In the genomic region with DNA sequence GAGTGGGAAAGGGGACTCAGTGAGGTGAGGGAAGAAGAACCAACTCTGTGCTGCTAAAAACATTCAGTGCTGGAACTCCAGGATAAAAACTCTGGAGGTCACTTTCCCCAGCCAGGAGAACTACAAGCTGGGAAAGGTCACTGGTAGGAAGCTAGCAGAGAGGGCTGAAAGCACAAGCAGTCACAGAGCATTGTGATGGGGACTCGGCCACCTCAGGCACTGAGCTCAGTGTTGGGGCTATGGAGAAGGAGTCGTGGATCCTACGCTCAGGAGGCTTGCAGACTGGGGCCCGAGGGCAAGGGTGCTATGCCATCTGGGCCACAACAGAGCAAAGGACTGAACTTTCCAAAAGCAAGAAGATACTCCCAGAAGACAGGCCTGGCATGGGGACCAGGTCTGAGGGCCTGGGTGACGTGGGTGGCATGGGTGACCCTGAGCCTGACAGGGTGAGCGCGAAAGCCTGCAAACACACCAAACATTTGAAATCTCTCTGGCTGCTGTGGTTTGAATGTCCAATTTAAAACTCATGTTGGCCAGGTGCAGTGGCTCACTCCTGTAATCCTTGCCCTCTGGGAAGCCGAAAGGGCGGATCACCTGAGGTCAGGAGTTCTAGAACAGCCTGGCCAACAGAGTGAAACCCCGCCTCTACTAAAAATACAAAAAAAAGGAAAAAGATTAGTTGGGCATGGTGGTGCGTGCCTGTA, we compare ENCODE assay signal across 1 cellular context.
TF ChIP-seq lines count a peak whose summit lies in the region.

No MANE protein-coding gene starts in this region.

TF ChIP-seq in HepG2, 621 proteins besides CTCF, POLR2A, EP300 and RAD21 (continued from another document):
- TF ChIP-seq, protein P1, sequence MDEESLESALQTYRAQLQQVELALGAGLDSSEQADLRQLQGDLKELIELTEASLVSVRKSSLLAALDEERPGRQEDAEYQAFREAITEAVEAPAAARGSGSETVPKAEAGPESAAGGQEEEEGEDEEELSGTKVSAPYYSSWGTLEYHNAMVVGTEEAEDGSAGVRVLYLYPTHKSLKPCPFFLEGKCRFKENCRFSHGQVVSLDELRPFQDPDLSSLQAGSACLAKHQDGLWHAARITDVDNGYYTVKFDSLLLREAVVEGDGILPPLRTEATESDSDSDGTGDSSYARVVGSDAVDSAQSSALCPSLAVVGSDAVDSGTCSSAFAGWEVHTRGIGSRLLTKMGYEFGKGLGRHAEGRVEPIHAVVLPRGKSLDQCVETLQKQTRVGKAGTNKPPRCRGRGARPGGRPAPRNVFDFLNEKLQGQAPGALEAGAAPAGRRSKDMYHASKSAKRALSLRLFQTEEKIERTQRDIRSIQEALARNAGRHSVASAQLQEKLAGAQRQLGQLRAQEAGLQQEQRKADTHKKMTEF (CRISPR knock-in tag; IDR thresholded peaks at IDR 0.05), result no peak
- TF ChIP-seq, protein P2, sequence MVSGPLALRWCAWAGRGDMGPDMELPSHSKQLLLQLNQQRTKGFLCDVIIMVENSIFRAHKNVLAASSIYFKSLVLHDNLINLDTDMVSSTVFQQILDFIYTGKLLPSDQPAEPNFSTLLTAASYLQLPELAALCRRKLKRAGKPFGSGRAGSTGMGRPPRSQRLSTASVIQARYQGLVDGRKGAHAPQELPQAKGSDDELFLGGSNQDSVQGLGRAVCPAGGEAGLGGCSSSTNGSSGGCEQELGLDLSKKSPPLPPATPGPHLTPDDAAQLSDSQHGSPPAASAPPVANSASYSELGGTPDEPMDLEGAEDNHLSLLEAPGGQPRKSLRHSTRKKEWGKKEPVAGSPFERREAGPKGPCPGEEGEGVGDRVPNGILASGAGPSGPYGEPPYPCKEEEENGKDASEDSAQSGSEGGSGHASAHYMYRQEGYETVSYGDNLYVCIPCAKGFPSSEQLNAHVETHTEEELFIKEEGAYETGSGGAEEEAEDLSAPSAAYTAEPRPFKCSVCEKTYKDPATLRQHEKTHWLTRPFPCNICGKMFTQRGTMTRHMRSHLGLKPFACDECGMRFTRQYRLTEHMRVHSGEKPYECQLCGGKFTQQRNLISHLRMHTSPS (CRISPR knock-in tag; IDR thresholded peaks at IDR 0.05; ENCODE audit: low read depth), result no peak
- TF ChIP-seq SP5 (CRISPR knock-in tag; IDR thresholded peaks at IDR 0.05; ENCODE audit: borderline replicate concordance, low read depth), result no peak
